Comparison of ENCODE assay signal across 1 cellular context in the genomic region with DNA sequence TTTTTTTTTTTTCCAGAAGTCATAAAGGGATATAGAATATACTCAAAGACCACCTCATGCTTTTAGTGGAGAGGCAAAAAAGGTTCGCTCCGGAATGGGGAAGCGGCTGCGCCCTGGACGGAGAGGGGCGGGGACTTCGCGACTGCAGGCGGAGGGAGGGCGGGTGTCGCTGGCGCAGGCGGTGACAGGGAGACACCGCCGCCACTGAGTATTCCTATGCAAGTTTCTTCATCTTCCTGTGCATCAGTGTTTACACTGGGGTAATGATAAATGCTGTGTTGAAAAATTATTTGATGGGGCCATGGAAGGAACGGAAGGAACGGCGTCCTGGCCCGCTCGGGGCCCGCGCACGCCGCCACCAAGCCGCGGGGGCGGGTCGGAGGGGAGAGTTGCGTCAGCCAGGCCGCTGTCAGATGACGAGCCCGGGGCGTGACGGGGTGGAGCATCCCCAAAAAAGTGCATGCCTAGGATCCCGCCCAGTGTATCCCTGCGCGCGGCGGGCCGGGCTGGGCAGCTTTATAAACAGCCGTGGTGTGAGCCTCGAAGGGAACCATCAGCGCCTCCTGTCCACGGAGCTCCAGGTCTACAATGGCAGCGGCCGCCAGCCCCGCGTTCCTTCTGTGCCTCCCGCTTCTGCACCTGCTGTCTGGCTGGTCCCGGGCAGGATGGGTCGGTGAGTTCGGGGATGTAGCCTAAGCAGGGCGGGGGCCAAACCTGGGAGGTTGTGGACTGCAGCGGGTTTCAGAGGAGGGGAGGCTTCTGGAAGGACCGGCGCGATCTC.
TF ChIP-seq lines count a peak whose summit lies in the region.

A gene with protein sequence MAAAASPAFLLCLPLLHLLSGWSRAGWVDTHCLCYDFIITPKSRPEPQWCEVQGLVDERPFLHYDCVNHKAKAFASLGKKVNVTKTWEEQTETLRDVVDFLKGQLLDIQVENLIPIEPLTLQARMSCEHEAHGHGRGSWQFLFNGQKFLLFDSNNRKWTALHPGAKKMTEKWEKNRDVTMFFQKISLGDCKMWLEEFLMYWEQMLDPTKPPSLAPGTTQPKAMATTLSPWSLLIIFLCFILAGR (plus strand): TSS at position 482 of the 781 bp plus-strand sequence. CDS start 107 bp downstream, at position 589.

TF ChIP-seq in HepG2, 621 proteins besides CTCF, POLR2A, EP300 and RAD21 (continued from another document):
- TF ChIP-seq ZNF556 (CRISPR knock-in tag; IDR thresholded peaks at IDR 0.05; ENCODE audit: borderline replicate concordance) (no peak), ZBTB42 (CRISPR knock-in tag; IDR thresholded peaks at IDR 0.05) (no peak), KDM3A (CRISPR knock-in tag; IDR thresholded peaks at IDR 0.05; ENCODE audit: low read depth) (no peak), ZNF30 (CRISPR knock-in tag; IDR thresholded peaks at IDR 0.05) (no peak), ZNF350 (CRISPR knock-in tag; IDR thresholded peaks at IDR 0.05; ENCODE audit: borderline replicate concordance, low read depth) (no peak), GZF1 (CRISPR knock-in tag; IDR thresholded peaks at IDR 0.05) (no peak), ZNF777 (CRISPR knock-in tag; IDR thresholded peaks at IDR 0.05) (0 out of 2 replicates have a peak, but pooled peaks have one; percentile 21), DNMT1 (CRISPR knock-in tag; IDR thresholded peaks at IDR 0.05) (peak; percentile 33; the same call in 1 of the 2 replicates), NFE2 (CRISPR knock-in tag; IDR thresholded peaks at IDR 0.05) (no peak), SUZ12 (IDR thresholded peaks at IDR 0.05; ENCODE audit: low read depth, low read length) (no peak), ZNF430 (CRISPR knock-in tag; IDR thresholded peaks at IDR 0.05) (no peak), MEIS2 (CRISPR knock-in tag; IDR thresholded peaks at IDR 0.05) (no peak), MIER2 (CRISPR knock-in tag; IDR thresholded peaks at IDR 0.05) (no peak), SPEN (CRISPR knock-in tag; IDR thresholded peaks at IDR 0.05; ENCODE audit: low read depth) (no peak), PHF20 (CRISPR knock-in tag; IDR thresholded peaks at IDR 0.05) (no peak), RBM39 (IDR thresholded peaks at IDR 0.05; ENCODE audit: low read depth, low read length, poor library complexity, severe bottlenecking) (peak; percentile 6), ARNT2 (CRISPR knock-in tag; IDR thresholded peaks at IDR 0.05; ENCODE audit: low read depth) (peak; percentile 66; the same call in 1 of the 2 replicates), ARID3A (IDR thresholded peaks at IDR 0.05; ENCODE audit: low read depth, low read length) (no peak), ATM (IDR thresholded peaks at IDR 0.05; ENCODE audit: borderline replicate concordance) (no peak), GABPB1 (CRISPR knock-in tag; IDR thresholded peaks at IDR 0.05) (peak; percentile 60; the same call in 1 of the 2 replicates), ZMAT3 (CRISPR knock-in tag; conservative IDR thresholded peaks at IDR 0.05) (no peak), ZNF687 (CRISPR knock-in tag; IDR thresholded peaks at IDR 0.05) (peak; percentile 27; the same call in 1 of the 2 replicates), ZBTB33 (CRISPR knock-in tag; IDR thresholded peaks at IDR 0.05) (peak; percentile 92)
- TF ChIP-seq, protein P1, sequence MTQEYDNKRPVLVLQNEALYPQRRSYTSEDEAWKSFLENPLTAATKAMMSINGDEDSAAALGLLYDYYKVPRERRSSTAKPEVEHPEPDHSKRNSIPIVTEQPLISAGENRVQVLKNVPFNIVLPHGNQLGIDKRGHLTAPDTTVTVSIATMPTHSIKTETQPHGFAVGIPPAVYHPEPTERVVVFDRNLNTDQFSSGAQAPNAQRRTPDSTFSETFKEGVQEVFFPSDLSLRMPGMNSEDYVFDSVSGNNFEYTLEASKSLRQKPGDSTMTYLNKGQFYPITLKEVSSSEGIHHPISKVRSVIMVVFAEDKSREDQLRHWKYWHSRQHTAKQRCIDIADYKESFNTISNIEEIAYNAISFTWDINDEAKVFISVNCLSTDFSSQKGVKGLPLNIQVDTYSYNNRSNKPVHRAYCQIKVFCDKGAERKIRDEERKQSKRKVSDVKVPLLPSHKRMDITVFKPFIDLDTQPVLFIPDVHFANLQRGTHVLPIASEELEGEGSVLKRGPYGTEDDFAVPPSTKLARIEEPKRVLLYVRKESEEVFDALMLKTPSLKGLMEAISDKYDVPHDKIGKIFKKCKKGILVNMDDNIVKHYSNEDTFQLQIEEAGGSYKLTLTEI (CRISPR knock-in tag; conservative IDR thresholded peaks at IDR 0.05) = no peak
- TF ChIP-seq, protein P2, sequence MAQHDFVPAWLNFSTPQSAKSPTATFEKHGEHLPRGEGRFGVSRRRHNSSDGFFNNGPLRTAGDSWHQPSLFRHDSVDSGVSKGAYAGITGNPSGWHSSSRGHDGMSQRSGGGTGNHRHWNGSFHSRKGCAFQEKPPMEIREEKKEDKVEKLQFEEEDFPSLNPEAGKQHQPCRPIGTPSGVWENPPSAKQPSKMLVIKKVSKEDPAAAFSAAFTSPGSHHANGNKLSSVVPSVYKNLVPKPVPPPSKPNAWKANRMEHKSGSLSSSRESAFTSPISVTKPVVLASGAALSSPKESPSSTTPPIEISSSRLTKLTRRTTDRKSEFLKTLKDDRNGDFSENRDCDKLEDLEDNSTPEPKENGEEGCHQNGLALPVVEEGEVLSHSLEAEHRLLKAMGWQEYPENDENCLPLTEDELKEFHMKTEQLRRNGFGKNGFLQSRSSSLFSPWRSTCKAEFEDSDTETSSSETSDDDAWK (CRISPR knock-in tag; IDR thresholded peaks at IDR 0.05) = no peak
- TF ChIP-seq, protein P3, sequence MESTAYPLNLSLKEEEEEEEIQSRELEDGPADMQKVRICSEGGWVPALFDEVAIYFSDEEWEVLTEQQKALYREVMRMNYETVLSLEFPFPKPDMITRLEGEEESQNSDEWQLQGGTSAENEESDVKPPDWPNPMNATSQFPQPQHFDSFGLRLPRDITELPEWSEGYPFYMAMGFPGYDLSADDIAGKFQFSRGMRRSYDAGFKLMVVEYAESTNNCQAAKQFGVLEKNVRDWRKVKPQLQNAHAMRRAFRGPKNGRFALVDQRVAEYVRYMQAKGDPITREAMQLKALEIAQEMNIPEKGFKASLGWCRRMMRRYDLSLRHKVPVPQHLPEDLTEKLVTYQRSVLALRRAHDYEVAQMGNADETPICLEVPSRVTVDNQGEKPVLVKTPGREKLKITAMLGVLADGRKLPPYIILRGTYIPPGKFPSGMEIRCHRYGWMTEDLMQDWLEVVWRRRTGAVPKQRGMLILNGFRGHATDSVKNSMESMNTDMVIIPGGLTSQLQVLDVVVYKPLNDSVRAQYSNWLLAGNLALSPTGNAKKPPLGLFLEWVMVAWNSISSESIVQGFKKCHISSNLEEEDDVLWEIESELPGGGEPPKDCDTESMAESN (CRISPR knock-in tag; conservative IDR thresholded peaks at IDR 0.05) = 0 out of 2 replicates have a peak, but pooled peaks have one; percentile 38
- TF ChIP-seq, protein P4, sequence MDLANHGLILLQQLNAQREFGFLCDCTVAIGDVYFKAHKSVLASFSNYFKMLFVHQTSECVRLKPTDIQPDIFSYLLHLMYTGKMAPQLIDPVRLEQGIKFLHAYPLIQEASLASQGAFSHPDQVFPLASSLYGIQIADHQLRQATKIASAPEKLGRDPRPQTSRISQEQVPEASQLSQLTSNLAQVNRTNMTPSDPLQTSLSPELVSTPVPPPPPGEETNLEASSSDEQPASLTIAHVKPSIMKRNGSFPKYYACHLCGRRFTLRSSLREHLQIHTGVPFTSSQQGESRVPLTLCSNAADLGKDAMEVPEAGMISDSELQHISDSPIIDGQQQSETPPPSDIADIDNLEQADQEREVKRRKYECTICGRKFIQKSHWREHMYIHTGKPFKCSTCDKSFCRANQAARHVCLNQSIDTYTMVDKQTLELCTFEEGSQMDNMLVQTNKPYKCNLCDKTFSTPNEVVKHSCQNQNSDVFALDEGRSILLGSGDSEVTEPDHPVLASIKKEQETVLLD (CRISPR knock-in tag; IDR thresholded peaks at IDR 0.05; ENCODE audit: low read depth) = no peak
